ENCODE assay signal across 17 cellular contexts in the genomic region with DNA sequence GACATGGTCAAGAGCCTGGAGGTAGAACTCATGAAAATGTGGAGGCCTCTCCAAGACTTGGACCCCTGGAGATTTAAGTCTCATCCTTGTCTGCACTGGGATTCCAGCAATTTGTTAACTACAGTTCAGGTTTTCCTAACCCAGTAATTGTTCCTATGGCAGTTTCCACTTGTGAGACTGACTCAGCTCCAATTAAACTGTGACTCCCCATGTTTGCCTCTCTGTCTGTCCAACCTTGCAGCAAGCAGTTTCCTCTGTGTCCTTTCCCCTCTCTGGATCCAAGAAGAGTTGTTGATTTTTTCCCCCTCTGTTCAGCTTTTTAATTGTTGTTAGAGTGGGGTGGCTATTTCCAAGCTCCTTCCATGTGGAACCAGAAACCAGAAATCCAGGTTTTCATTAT. TPM values are rescaled to one million over a fixed set of nuclear protein-coding genes. Genes with fewer than 3 reads are reported as not detected.
DNase-seq lines count a peak whose midpoint lies in the region; ATAC-seq and TF ChIP-seq lines count a peak whose summit lies in the region.
"Had no signal": no experiment of that assay in that cellular context is flagged by ENCODE, and none has a peak within 500 bp of the region (broad histone marks: within the 10 kb centered on the region; RNA-seq: fewer than 3 reads in every experiment).

No MANE protein-coding gene starts in this region.

- H3K27me3 ChIP-seq in WERI-Rb-1 (ENCODE audit: insufficient read depth, low read depth, severe bottlenecking) (no peaks in the 10 kb centered on the region), esophagus muscularis mucosa (no peaks in the 10 kb centered on the region)
- H3K27me3 ChIP-seq: BE2C had no signal

- TF ChIP-seq EP300 in esophagus muscularis mucosa (IDR thresholded peaks at IDR 0.05) = no peak

- peak; percentile 11 for DNase-seq in AG20443 (ENCODE audit: low spot score)
- peak; percentile 13 for DNase-seq in NCI-H69 (lab: John Stamatoyannopoulos, UW)
- peak; percentile 21 for DNase-seq in epithelial cell of esophagus (ENCODE audit: low read depth)
- DNase-seq in omental fat pad (ENCODE audit: low spot score) = no peak
- no peak for DNase-seq in stimulated activated CD4-positive, alpha-beta T cell treated with anti-CD3 and anti-CD28 coated beads, Interleukin-2, amount 100 ng/mL, for 24 hours
- DNase-seq in WERI-Rb-1 = no peak
- no peak for DNase-seq in esophagus muscularis mucosa (ENCODE audit: extremely low spot score)
- DNase-seq: 8988T; BE2C; C1 segment of cervical spinal cord; CD4-positive, CD25-positive, alpha-beta regulatory T cell; CD8-positive, alpha-beta memory T cell; COR-L47; DMS 273 treated with DMSO at 0.1 percent for 48 hours; GF-D8; H9 had no signal

- H3K9me3 ChIP-seq in WERI-Rb-1 (ENCODE audit: severe bottlenecking) = peaks cover 3% of the 10 kb centered on the region
- peaks cover 0 to 5% (median 2%) of the 10 kb centered on the region in 4 donors for H3K9me3 ChIP-seq in esophagus muscularis mucosa
- H3K9me3 ChIP-seq: BE2C had no signal

- no peak for TF ChIP-seq POLR2A in esophagus muscularis mucosa (IDR thresholded peaks at IDR 0.05; ENCODE audit: low read depth)

- peak; percentile 41 for ATAC-seq in omental fat pad (ENCODE audit: low FRiP score)
- ATAC-seq in GM18868 (IDR thresholded peaks at IDR 0.05; ENCODE audit: unreplicated experiment) = no peak

- H3K27ac ChIP-seq in WERI-Rb-1 (no peak overlapping the region), esophagus muscularis mucosa (replicated peaks in 1 of 4) (no peak overlapping the region)

- H3K4me1 ChIP-seq in esophagus muscularis mucosa = no peaks in the 10 kb centered on the region
- H3K4me1 ChIP-seq: BE2C had no signal

- no peak overlapping the region for H3K4me3 ChIP-seq in epithelial cell of esophagus (ENCODE audit: low read length)
- no peak overlapping the region for H3K4me3 ChIP-seq in WERI-Rb-1 (ENCODE audit: low read depth, low read length)
- H3K4me3 ChIP-seq in esophagus muscularis mucosa = no peak overlapping the region

- H3K36me3 ChIP-seq in WERI-Rb-1 = no peaks in the 10 kb centered on the region
- H3K36me3 ChIP-seq in esophagus muscularis mucosa = no peaks in the 10 kb centered on the region
- H3K36me3 ChIP-seq: BE2C had no signal

- TF ChIP-seq CTCF in epithelial cell of esophagus (IDR thresholded peaks at IDR 0.05; ENCODE audit: insufficient read depth, low read depth, low read length, missing control alignments) (no peak), omental fat pad (IDR thresholded peaks at IDR 0.05) (no peak), WERI-Rb-1 (IDR thresholded peaks at IDR 0.05; ENCODE audit: low read depth, low read length) (no peak), esophagus muscularis mucosa (IDR thresholded peaks at IDR 0.05) (no peak)

- intact Hi-C loops in esophagus muscularis mucosa (cut with DNase I) = no loop called here

RNA-seq across cellular contexts. Expression of gene ARHGAP20, which starts 16.2 kb away (rescaled TPM):
- total RNA-seq in omental fat pad (10 to 100 TPM; 10.8 to 29.1 (median 16.6) TPM), esophagus muscularis mucosa (1 to 10 TPM; 5.1 to 9.4 (median 6.9) TPM)
- total RNA-seq: CD4-positive, CD25-positive, alpha-beta regulatory T cell had no signal

Comparison
In these comparisons a context has a peak if more than half of its experiments do, and no peak if none do; other contexts are left out.
1. DNase-seq: peak in AG20443 (single experiment), NCI-H69 (single experiment) and epithelial cell of esophagus (single experiment); none in omental fat pad (single experiment), stimulated activated CD4-positive, alpha-beta T cell treated with anti-CD3 and anti-CD28 coated beads, Interleukin-2, amount 100 ng/mL, for 24 hours (0 of 2), WERI-Rb-1 (single experiment) and esophagus muscularis mucosa (single experiment).